In the genomic region with DNA sequence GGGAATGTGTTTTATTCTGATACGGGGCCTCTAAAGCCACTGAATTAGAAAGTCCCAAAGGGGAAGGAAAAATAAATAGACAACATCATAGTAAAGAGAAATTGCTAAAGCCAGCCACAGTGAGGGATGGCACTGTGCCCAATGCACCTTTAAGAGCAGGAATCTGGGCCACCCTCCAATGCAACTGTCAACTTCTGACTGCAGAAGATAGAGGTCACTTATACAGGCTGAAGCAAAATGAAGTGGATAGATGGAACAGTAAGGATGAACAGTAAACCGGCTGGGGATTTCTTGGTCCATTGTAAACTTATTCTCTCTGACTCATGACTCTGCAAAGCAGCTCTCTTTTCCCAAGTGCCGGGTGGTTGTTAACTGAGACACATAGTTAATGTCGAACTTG, we compare ENCODE assay signal across 11 cellular contexts. TPM values are rescaled to one million over a fixed set of nuclear protein-coding genes. Genes with fewer than 3 reads are reported as not detected.
DNase-seq lines count a peak whose midpoint lies in the region; ATAC-seq, FAIRE-seq and TF ChIP-seq lines count a peak whose summit lies in the region.
"Had no signal": no experiment of that assay in that cellular context is flagged by ENCODE, and none has a peak within 500 bp of the region (broad histone marks: within the 10 kb centered on the region; RNA-seq: fewer than 3 reads in every experiment).

No MANE protein-coding gene starts in this region.

- POLR2A ChIA-PET in GM12878 (lab: Charles Lee): interaction anchor here (0.8 to 1.7 kb wide), 12 partner anchors 9 to 155 kb away, joined by 3 to 10 read pairs (median 4); no protein-coding TSS in a partner anchor
- POLR2A ChIA-PET in CD8-positive, alpha-beta memory T cell (lab: Charles Lee): no interaction called here

- RAD21 ChIA-PET in GM12878 (lab: Charles Lee; ENCODE audit: unreplicated experiment): interaction anchor here (0.8 to 13.6 kb wide), 11 partner anchors 8 to 175 kb away, joined by 3 to 352 read pairs (median 5); a partner anchor contains a TSS

- BruUV-seq in GM12878 (replicated peaks; lab: Mats Ljungman, UMichigan): no TSS peak

- peak overlapping the region in 2 of 8 donors; percentile 61 to 66 for H3K27ac Mint-ChIP-seq in CD8-positive, alpha-beta memory T cell
- H3K27ac Mint-ChIP-seq: stimulated activated effector memory CD8-positive, alpha-beta T cell treated with anti-CD3 and anti-CD28 coated beads, Interleukin-12 subunit alpha, Interleukin-12 subunit beta, amount 100 ng/mL, for 72 hours had no signal

- in situ Hi-C loops in GM12878 (cut with MboI): no loop called here

- peaks cover 44% of the 10 kb centered on the region for H3K4me1 ChIP-seq in GM12878 (ENCODE audit: control insufficient read depth, insufficient read depth, low read length)
- no peaks in the 10 kb centered on the region for H3K4me1 ChIP-seq in CD8-positive, alpha-beta memory T cell (ENCODE audit: insufficient read depth, low read length)

- WGBS in GM12878 (ENCODE audit: insufficient coverage, insufficient replicate concordance, low lambda C conversion rate, missing lambda C conversion rate): 65% methylated on average over 4 of the region's 4 CpGs

- no peak for TF ChIP-seq CTCF in GM12878 (IDR thresholded peaks at IDR 0.05 in 2 of 3, conservative IDR thresholded peaks at IDR 0.05 in 1 of 3; ENCODE audit: control insufficient read depth in 2 of 3, extremely low read depth in 1 of 3, insufficient read depth in 1 of 3, low read depth in 3 of 3, low read length in 3 of 3)

- H3K36me3 ChIP-seq in GM12878 (ENCODE audit: control insufficient read depth in 2 of 2, insufficient read depth in 2 of 2, low read length in 1 of 2): no peaks in the 10 kb centered on the region
- H3K36me3 ChIP-seq in CD8-positive, alpha-beta memory T cell (ENCODE audit: insufficient read depth, low read length): no peaks in the 10 kb centered on the region

- no peak for TF ChIP-seq EP300 in GM12878 (IDR thresholded peaks at IDR 0.05; ENCODE audit: borderline replicate concordance in 1 of 2, control insufficient read depth in 1 of 2, low read depth in 2 of 2, low read length in 2 of 2)

- H4K20me1 ChIP-seq in GM12878 (ENCODE audit: control insufficient read depth, insufficient read depth): no peaks in the 10 kb centered on the region

- no peak overlapping the region for H2AFZ ChIP-seq in GM12878 (ENCODE audit: control insufficient read depth, low read depth, low read length)

- CTCF ChIA-PET in GM12878 (lab: Yijun Ruan, JAX): interaction anchor here (0.6 to 9.4 kb wide), 15 partner anchors 9 to 684 kb away, joined by 3 to 127 read pairs (median 5); no protein-coding TSS in a partner anchor
- CTCF ChIA-PET in CD8-positive, alpha-beta memory T cell (lab: Charles Lee): interaction anchor here (1.0 to 1.3 kb wide), 4 partner anchors 8 to 61 kb away, joined by 3 read pairs; no protein-coding TSS in a partner anchor

- H3K9me3 Mint-ChIP-seq in CD8-positive, alpha-beta memory T cell: no peaks in the 10 kb centered on the region
- H3K9me3 Mint-ChIP-seq: stimulated activated effector memory CD8-positive, alpha-beta T cell treated with anti-CD3 and anti-CD28 coated beads, Interleukin-12 subunit alpha, Interleukin-12 subunit beta, amount 100 ng/mL, for 72 hours had no signal

- TF ChIP-seq POLR2A in GM12878 (IDR thresholded peaks at IDR 0.05; ENCODE audit: low read depth, low read length): no peak

- peaks cover 3% of the 10 kb centered on the region for H3K79me2 ChIP-seq in GM12878 (ENCODE audit: control insufficient read depth, insufficient read depth, low read length)

- peak; percentile 35 for DNase-seq in EH (ENCODE audit: low read depth)
- DNase-seq in NCI-H1694 (lab: John Stamatoyannopoulos, UW): peak; percentile 59
- no peak for DNase-seq in GM12878 (ENCODE audit: low read depth, low spot score)
- DNase-seq in left colon: no peak
- no peak for DNase-seq in CD8-positive, alpha-beta memory T cell
- no peak for DNase-seq in GOT3 (lab: John Stamatoyannopoulos, UW)
- no peak for DNase-seq in 8988T
- DNase-seq: foreskin keratinocyte, H7 had no signal

- intact Hi-C loops in GM12878 (cut with micrococcal nuclease; ENCODE audit: unreplicated experiment) (no loop called here), left colon (cut with DNase I, micrococcal nuclease) (no loop called here)

- no peak overlapping the region for H3K4me3 ChIP-seq in GM12878
- no peak overlapping the region for H3K4me3 ChIP-seq in CD8-positive, alpha-beta memory T cell (ENCODE audit: low read length)

- H3K9me3 ChIP-seq in GM12878 (replicated peaks; ENCODE audit: control insufficient read depth, insufficient read depth, low read length): no peaks in the 10 kb centered on the region
- H3K9me3 ChIP-seq in CD8-positive, alpha-beta memory T cell (ENCODE audit: low read length): no peaks in the 10 kb centered on the region

- H3K9ac ChIP-seq in GM12878 (ENCODE audit: control insufficient read depth, insufficient read depth, low read length): no peak overlapping the region

- TF ChIP-seq RAD21 in GM12878 (IDR thresholded peaks at IDR 0.05; ENCODE audit: insufficient read depth, low read depth, low read length): no peak

- H3K27me3 ChIP-seq in GM12878 (replicated peaks in 1 of 2; ENCODE audit: control insufficient read depth in 2 of 2, insufficient read depth in 2 of 2, low read length in 1 of 2): no peaks in the 10 kb centered on the region
- H3K27me3 ChIP-seq in CD8-positive, alpha-beta memory T cell (ENCODE audit: insufficient read depth, low read length, poor library complexity, severe bottlenecking): no peaks in the 10 kb centered on the region
- H3K27me3 ChIP-seq: foreskin keratinocyte had no signal

- peaks cover 0 to 19% (median 2%) of the 10 kb centered on the region in 3 donors for H3K4me1 Mint-ChIP-seq in CD8-positive, alpha-beta memory T cell

- H3K36me3 Mint-ChIP-seq in CD8-positive, alpha-beta memory T cell: peaks cover 0 to 19% (median 2%) of the 10 kb centered on the region in 3 donors

- peak overlapping the region; percentile 29 for H3K27ac ChIP-seq in GM12878 (ENCODE audit: control insufficient read depth, insufficient read depth)
- H3K27ac ChIP-seq in CD8-positive, alpha-beta memory T cell (ENCODE audit: low read depth, low read length): no peak overlapping the region
- H3K27ac ChIP-seq: foreskin keratinocyte had no signal

- ATAC-seq in GM12878 (no peak), left colon (peak; percentile 37), HG03175 (IDR thresholded peaks at IDR 0.05; ENCODE audit: unreplicated experiment) (no peak)
- ATAC-seq: foreskin keratinocyte; stimulated activated effector memory CD8-positive, alpha-beta T cell treated with anti-CD3 and anti-CD28 coated beads, Interleukin-12 subunit alpha, Interleukin-12 subunit beta, amount 100 ng/mL, for 72 hours had no signal

- SMC1A ChIA-PET in GM12878 (lab: Charles Lee; ENCODE audit: uncharacterized antibody, unreplicated experiment): interaction anchor here (0.7 to 15.5 kb wide), 18 partner anchors 9 to 106 kb away, joined by 3 to 369 read pairs (median 5); no protein-coding TSS in a partner anchor

- FAIRE-seq in GM12878 (lab: Jason Lieb, UNC): no peak

- H3K4me2 ChIP-seq in GM12878 (ENCODE audit: control insufficient read depth, insufficient read depth): no peak overlapping the region

- no peaks in the 10 kb centered on the region for H3K27me3 Mint-ChIP-seq in CD8-positive, alpha-beta memory T cell

- no peak overlapping the region for H3K4me3 Mint-ChIP-seq in CD8-positive, alpha-beta memory T cell
- H3K4me3 Mint-ChIP-seq: stimulated activated effector memory CD8-positive, alpha-beta T cell treated with anti-CD3 and anti-CD28 coated beads, Interleukin-12 subunit alpha, Interleukin-12 subunit beta, amount 100 ng/mL, for 72 hours had no signal

TF ChIP-seq in GM12878, 131 proteins besides CTCF, POLR2A, EP300 and RAD21 (continues in another document):
- TF ChIP-seq MXI1 (IDR thresholded peaks at IDR 0.05; ENCODE audit: low read depth, low read length) (no peak), ZNF217 (IDR thresholded peaks at IDR 0.05) (no peak), JUNB (IDR thresholded peaks at IDR 0.05) (no peak), CREB1 (IDR thresholded peaks at IDR 0.05; ENCODE audit: low read depth) (no peak)
- TF ChIP-seq, protein P1, sequence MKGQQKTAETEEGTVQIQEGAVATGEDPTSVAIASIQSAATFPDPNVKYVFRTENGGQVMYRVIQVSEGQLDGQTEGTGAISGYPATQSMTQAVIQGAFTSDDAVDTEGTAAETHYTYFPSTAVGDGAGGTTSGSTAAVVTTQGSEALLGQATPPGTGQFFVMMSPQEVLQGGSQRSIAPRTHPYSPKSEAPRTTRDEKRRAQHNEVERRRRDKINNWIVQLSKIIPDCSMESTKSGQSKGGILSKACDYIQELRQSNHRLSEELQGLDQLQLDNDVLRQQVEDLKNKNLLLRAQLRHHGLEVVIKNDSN (IDR thresholded peaks at IDR 0.05; ENCODE audit: borderline replicate concordance, extremely low read length, insufficient read depth, low read depth, low read length): no peak

RNA-seq across cellular contexts. Expression of a gene that starts 54.0 kb away (rescaled TPM):
- total RNA-seq in GM12878 (2013; cell fraction: nucleolus; rRNA removed): 32.3 and 34.5 TPM in 2 replicates
- total RNA-seq in GM12878 (2014; rRNA removed) (1.0 and 1.5 TPM in 2 replicates), GM12878 (2014; rRNA removed; fragmentation: Illumina TruSeq; extraction: Trizol) (1.3 and 1.4 TPM in 2 replicates), GM12878 (2021) (1.8 and 3.6 TPM in 2 replicates), left colon (1 to 10 TPM; 2.3 to 3.7 TPM)
- 3.4 TPM for polyA plus RNA-seq in GM12878 (2011; ENCODE audit: low read depth)
- polyA plus RNA-seq in GM12878 (2011; rRNA removed) (3.4 and 4.3 TPM in 2 replicates), GM12878 (2014; fragmentation: Illumina TruSeq; extraction: Trizol) (2.6 and 2.7 TPM in 2 replicates), GM12878 (2014; fragmentation: Nextera tagmentation; extraction: Ambion mirVana) (1 to 10 TPM in 1 of 2 experiments, under 1 TPM in 1; 0.46 to 1.3 TPM), GM12878 (2014; rRNA removed) (2.1 and 2.3 TPM in 2 replicates), GM12878 (2016; fragmentation: Nextera tagmentation; extraction: Ambion mirVana) (1 to 10 TPM; 1.3 to 1.8 TPM)
- 2.8 and 3.5 TPM in 2 replicates for polyA plus RNA-seq in GM12878 (2011; cell fraction: cytosol; rRNA removed)
- polyA plus RNA-seq in GM12878 (2011; cell fraction: nucleus; rRNA removed): 19.1 and 26.5 TPM in 2 replicates
- polyA plus RNA-seq in GM12878 (2012): 4.7 and 5.4 TPM in 2 replicates
- 3.3 and 3.5 TPM in 2 replicates for polyA minus RNA-seq in GM12878 (2011; rRNA and poly(A)+ RNA removed)
- polyA minus RNA-seq in GM12878 (2011; cell fraction: cytosol; rRNA and poly(A)+ RNA removed): 1.2 TPM in 1 of 2 replicates, not detected in the other
- polyA minus RNA-seq in GM12878 (2011; cell fraction: nucleus; rRNA and poly(A)+ RNA removed): 2.7 and 3.9 TPM in 2 replicates
- 1 to 10 TPM in 1 of 2 experiments, under 1 TPM in 1; 0.96 to 1.0 TPM for total RNA-seq in CD8-positive, alpha-beta memory T cell
- not detected for polyA plus RNA-seq in CD8-positive, alpha-beta memory T cell

Comparison
In these comparisons a context has a peak if more than half of its experiments do, and no peak if none do; other contexts are left out.
1. DNase-seq: peak in EH (single experiment) and NCI-H1694 (single experiment); none in GM12878 (single experiment), left colon (0 of 2), CD8-positive, alpha-beta memory T cell (0 of 5), GOT3 (single experiment) and 8988T (single experiment).